11 cellular contexts compared by ENCODE assay signal in the genomic region with DNA sequence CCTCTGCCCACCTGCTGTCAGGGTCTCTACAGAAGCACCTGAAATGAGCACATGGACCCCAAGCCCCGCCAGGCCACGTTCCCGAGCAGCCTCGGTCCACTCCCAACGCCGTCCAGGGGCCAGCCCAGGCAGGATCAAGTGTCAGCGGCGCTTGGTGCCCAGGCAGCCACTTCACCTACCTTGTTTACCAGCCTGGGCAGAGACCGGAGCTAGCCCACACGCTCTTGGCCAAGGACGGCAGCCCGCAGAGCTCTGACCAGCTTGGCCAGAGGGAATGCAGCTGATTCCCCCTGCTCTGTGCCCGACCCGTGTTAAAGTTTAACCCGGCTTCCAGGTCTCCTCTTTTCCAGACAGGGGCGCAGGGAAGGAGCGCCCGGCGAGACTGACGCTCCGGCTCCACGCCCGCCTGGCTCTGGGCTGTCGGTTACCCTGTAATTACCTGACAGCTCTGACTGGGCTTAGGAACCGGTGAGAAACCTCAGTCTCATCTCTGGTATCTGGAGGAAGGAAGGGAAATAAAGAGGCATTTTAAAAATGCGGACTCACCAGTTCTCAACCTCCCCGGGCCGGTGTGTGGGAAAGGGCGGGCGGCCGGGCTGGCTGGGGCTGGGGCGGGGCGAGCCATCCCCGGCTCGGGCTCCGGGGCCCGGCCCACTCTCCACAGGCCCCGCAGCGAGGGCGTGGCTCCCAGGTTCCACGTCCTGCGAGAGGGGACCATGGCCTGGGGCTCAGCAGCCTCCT. TPM values are rescaled to one million over a fixed set of nuclear protein-coding genes. Genes with fewer than 3 reads are reported as not detected.
DNase-seq lines count a peak whose midpoint lies in the region; ATAC-seq and TF ChIP-seq lines count a peak whose summit lies in the region.
"Had no signal": no experiment of that assay in that cellular context is flagged by ENCODE, and none has a peak within 500 bp of the region (broad histone marks: within the 10 kb centered on the region; RNA-seq: fewer than 3 reads in every experiment).

No MANE protein-coding gene starts in this region.

- no peak for TF ChIP-seq CTCF in left lung (IDR thresholded peaks at IDR 0.05)
- no peak for TF ChIP-seq CTCF in thyroid gland (IDR thresholded peaks at IDR 0.05)

- H3K9me3 ChIP-seq in duodenal mucosa (ENCODE audit: control insufficient read depth in 1 of 2, low read length in 2 of 2) (no peaks in the 10 kb centered on the region), left lung (no peaks in the 10 kb centered on the region), thyroid gland (no peaks in the 10 kb centered on the region)

- intact Hi-C loops in left lung (cut with DNase I) (no loop called here), thyroid gland (cut with DNase I) (no loop called here)

- H3K4me3 ChIP-seq in duodenal mucosa (ENCODE audit: low read depth in 1 of 2, low read length in 2 of 2) (peak overlapping the region; percentile 50 to 56), left lung (peak overlapping the region; percentile 25 to 69), thyroid gland (replicated peaks in 1 of 3) (peak overlapping the region in 2 of 3 donors; percentile 25 to 34)

- H3K4me1 ChIP-seq in duodenal mucosa (ENCODE audit: control insufficient read depth in 1 of 2, insufficient read depth in 2 of 2, low read length in 2 of 2): peaks cover 50 to 51% of the 10 kb centered on the region in 2 donors
- peaks cover 38 to 56% of the 10 kb centered on the region in 2 donors for H3K4me1 ChIP-seq in left lung
- H3K4me1 ChIP-seq in thyroid gland: peaks cover 71 to 73% of the 10 kb centered on the region in 2 donors

- WGBS in thyroid gland, 2 donors: 32 to 38% methylated on average over 27 to 28 of the region's 42 CpGs

- peak overlapping the region; percentile 33 to 38 for H3K9ac ChIP-seq in duodenal mucosa (ENCODE audit: low read depth in 1 of 2, low read length in 2 of 2)

- H3K27ac ChIP-seq in duodenal mucosa (ENCODE audit: low read depth, low read length) (peak overlapping the region; percentile 42), left lung (peak overlapping the region; percentile 45 to 83), thyroid gland (peak overlapping the region; percentile 91 to 99 (median 98))

- peak; percentile 1 to 78 for TF ChIP-seq POLR2A in thyroid gland (IDR thresholded peaks at IDR 0.05)

- peak; percentile 76 for ATAC-seq in left lung
- no peak for ATAC-seq in HG03432 (IDR thresholded peaks at IDR 0.05; ENCODE audit: unreplicated experiment)
- ATAC-seq: stimulated activated effector memory CD8-positive, alpha-beta T cell treated with anti-CD3 and anti-CD28 coated beads, Interleukin-12 subunit alpha, Interleukin-12 subunit beta, amount 100 ng/mL, for 72 hours had no signal

- peaks cover 0 to 7% of the 10 kb centered on the region in 2 donors for H3K36me3 ChIP-seq in duodenal mucosa (ENCODE audit: control insufficient read depth in 1 of 2, insufficient read depth in 2 of 2, low read length in 2 of 2)
- peaks cover 0 to 49% of the 10 kb centered on the region in 2 donors for H3K36me3 ChIP-seq in left lung
- H3K36me3 ChIP-seq in thyroid gland: peaks cover 0 to 12% of the 10 kb centered on the region in 2 donors

- DNase-seq in DMS153 treated with DMSO at 0.1 percent for 48 hours (lab: John Stamatoyannopoulos, UW; ENCODE audit: unreplicated experiment) (peak; percentile 34), DMS153 (lab: John Stamatoyannopoulos, UW) (no peak), left lung (peak; percentile 73 to 91), thyroid gland (peak; percentile 88 to 91), SK-N-DZ (ENCODE audit: low spot score) (no peak), A172 (ENCODE audit: low spot score) (no peak)
- DNase-seq: 8988T; activated naive CD4-positive, alpha-beta T cell treated with anti-CD3 and anti-CD28 coated beads for 36 hours had no signal

- no peaks in the 10 kb centered on the region for H3K27me3 ChIP-seq in duodenal mucosa (ENCODE audit: control insufficient read depth in 1 of 2, insufficient read depth in 2 of 2, low read length in 2 of 2)
- H3K27me3 ChIP-seq in left lung: peaks cover 0 to 21% of the 10 kb centered on the region in 2 donors
- no peaks in the 10 kb centered on the region for H3K27me3 ChIP-seq in thyroid gland

RNA-seq across cellular contexts. Expression of a gene that starts 4.6 kb away (rescaled TPM):
- total RNA-seq in left lung (10 to 100 TPM; 68.7 to 96.8 TPM), thyroid gland (100 to 1,000 TPM in 3 of 4 donors, 10 to 100 TPM in 1; 88.8 to 153 (median 132) TPM)
- polyA plus RNA-seq in SK-N-DZ (2014; cell fraction: cytosol; rRNA removed): 0.64 and 0.89 TPM in 2 replicates
- polyA plus RNA-seq in SK-N-DZ (2014; cell fraction: nucleus; rRNA removed): 2.8 and 5.1 TPM in 2 replicates
- total RNA-seq in A172 (2014; rRNA removed; shearing (Covaris generic)): 77.9 and 90.4 TPM in 2 replicates

Comparison
In these comparisons a context has a peak if more than half of its experiments do, and no peak if none do; other contexts are left out.
1. DNase-seq: peak in DMS153 treated with DMSO at 0.1 percent for 48 hours (single experiment), left lung (2 of 2) and thyroid gland (2 of 2); none in DMS153 (single experiment), SK-N-DZ (single experiment) and A172 (single experiment).
2. H3K27ac ChIP-seq: peak in every context shown above with its lines; median percentile 98 in thyroid gland; 64 in left lung; 42 in duodenal mucosa.
3. Peak in every context shown above with its lines, with median percentiles within 50 percentile points of each other: H3K4me3 ChIP-seq.